In genomic region chr7:47968852-47969774, GRCh38 we compare ENCODE assay signal across 8 cellular contexts. TPM values are rescaled to one million over a fixed set of nuclear protein-coding genes. Genes with fewer than 3 reads are reported as not detected.
DNase-seq lines count a peak whose midpoint lies in the region; ATAC-seq and TF ChIP-seq lines count a peak whose summit lies in the region.

No MANE protein-coding gene starts in this region.

- H4K20me1 ChIP-seq in MM.1S (ENCODE audit: insufficient read depth, low read length): no peaks in the 10 kb centered on the region

- no peaks in the 10 kb centered on the region for H3K9me3 Mint-ChIP-seq in T-helper 2 cell treated with Interferon-gamma antibody and Interleukin-4, amounts not matched to agents 5 μg/mL and 100 μg/mL, for 36 hours
- H3K9me3 Mint-ChIP-seq in immature natural killer cell: no peaks in the 10 kb centered on the region

- 65 to 77% methylated on average over 5 of the region's 5 CpGs for WGBS in body of pancreas, 2 donors

- H3K27ac ChIP-seq in MM.1S (ENCODE audit: low read length): no peak overlapping the region
- H3K27ac ChIP-seq in body of pancreas: peak overlapping the region in 1 of 4 donors; percentile 5

- peaks cover 8% of the 10 kb centered on the region; the same call in 1 of the 2 replicates for H3K79me2 ChIP-seq in MM.1S (ENCODE audit: low read length)

- no peak for TF ChIP-seq POLR2A in body of pancreas (IDR thresholded peaks at IDR 0.05)

- no peaks in the 10 kb centered on the region for H3F3A ChIP-seq in MM.1S (ENCODE audit: insufficient read depth, low read length)

- intact Hi-C loops in body of pancreas (cut with DNase I): no loop called here

- H3K4me3 ChIP-seq in MM.1S (ENCODE audit: low read length) (no peak overlapping the region), body of pancreas (no peak overlapping the region)

- no peaks in the 10 kb centered on the region for H3K9me2 ChIP-seq in MM.1S (replicated peaks; ENCODE audit: insufficient read depth, low read length)

- H2AFZ ChIP-seq in MM.1S (ENCODE audit: low read length): no peak overlapping the region

- peak overlapping the region; percentile 10 for H3K27ac Mint-ChIP-seq in T-helper 2 cell treated with Interferon-gamma antibody and Interleukin-4, amounts not matched to agents 5 μg/mL and 100 μg/mL, for 36 hours
- H3K27ac Mint-ChIP-seq in immature natural killer cell: peak overlapping the region in 2 of 6 donors; percentile 33 to 72

- H3K36me3 ChIP-seq in MM.1S (replicated peaks; ENCODE audit: insufficient read depth, low read length) (peaks cover 3% of the 10 kb centered on the region), body of pancreas (replicated peaks in 1 of 2; ENCODE audit: insufficient read depth in 1 of 2, low read depth in 2 of 2) (peaks cover 0 to 31% of the 10 kb centered on the region in 2 donors)

- no peak overlapping the region for H3K4me2 ChIP-seq in MM.1S (ENCODE audit: low read depth, low read length)

- H3K27me3 Mint-ChIP-seq in T-helper 2 cell treated with Interferon-gamma antibody and Interleukin-4, amounts not matched to agents 5 μg/mL and 100 μg/mL, for 36 hours (ENCODE audit: low read depth): no peaks in the 10 kb centered on the region
- H3K27me3 Mint-ChIP-seq in immature natural killer cell (ENCODE audit: low read depth in 3 of 3): peaks cover 2% of the 10 kb centered on the region in 3 donors

- H3K36me3 Mint-ChIP-seq in T-helper 2 cell treated with Interferon-gamma antibody and Interleukin-4, amounts not matched to agents 5 μg/mL and 100 μg/mL, for 36 hours (ENCODE audit: low read depth): peaks cover 67% of the 10 kb centered on the region
- peaks cover 35 to 70% (median 41%) of the 10 kb centered on the region in 3 donors for H3K36me3 Mint-ChIP-seq in immature natural killer cell

- no peaks in the 10 kb centered on the region for H3K4me1 ChIP-seq in MM.1S (ENCODE audit: low read length)
- H3K4me1 ChIP-seq in body of pancreas: no peaks in the 10 kb centered on the region

- H3K9me3 ChIP-seq in MM.1S (replicated peaks; ENCODE audit: insufficient read depth, low read length): no peaks in the 10 kb centered on the region
- H3K9me3 ChIP-seq in body of pancreas: peaks cover 0 to 3% (median 0%) of the 10 kb centered on the region in 3 donors

- peak; percentile 65 for DNase-seq in GM03348 (ENCODE audit: low spot score)
- peak; percentile 84 for DNase-seq in H4 (ENCODE audit: low spot score)
- DNase-seq in MM.1S: peak; percentile 41
- peak; percentile 23 for DNase-seq in T-helper 2 cell treated with Interferon-gamma antibody and Interleukin-4, amounts not matched to agents 5 μg/mL and 100 μg/mL, for 36 hours (ENCODE audit: low spot score)
- peak; percentile 53 to 69 (median 55) for DNase-seq in body of pancreas
- peak in 2 of 3 donors; percentile 26 to 30 for DNase-seq in immature natural killer cell
- peak; percentile 63 to 70 for DNase-seq in stimulated activated CD4-positive, alpha-beta T cell treated with anti-CD3 and anti-CD28 coated beads, Interleukin-2, amount 100 ng/mL, for 24 hours
- DNase-seq in NK-92 (lab: John Stamatoyannopoulos, UW; ENCODE audit: unreplicated experiment): no peak

- no peaks in the 10 kb centered on the region for H3K27me3 ChIP-seq in MM.1S (replicated peaks; ENCODE audit: insufficient read depth, low read length)
- H3K27me3 ChIP-seq in body of pancreas: no peaks in the 10 kb centered on the region

- peak; percentile 62 for ATAC-seq in body of pancreas

- peaks cover 11% of the 10 kb centered on the region for H3K4me1 Mint-ChIP-seq in T-helper 2 cell treated with Interferon-gamma antibody and Interleukin-4, amounts not matched to agents 5 μg/mL and 100 μg/mL, for 36 hours (ENCODE audit: low read depth)
- peaks cover 18 to 52% of the 10 kb centered on the region in 2 donors for H3K4me1 Mint-ChIP-seq in immature natural killer cell

- H3K4me3 Mint-ChIP-seq in T-helper 2 cell treated with Interferon-gamma antibody and Interleukin-4, amounts not matched to agents 5 μg/mL and 100 μg/mL, for 36 hours: no peak overlapping the region
- H3K4me3 Mint-ChIP-seq in immature natural killer cell: no peak overlapping the region

- H3K9ac ChIP-seq in MM.1S (ENCODE audit: low read length): no peak overlapping the region

- TF ChIP-seq CTCF in MM.1S (IDR thresholded peaks at IDR 0.05; ENCODE audit: low read length) (peak; percentile 91), body of pancreas (IDR thresholded peaks at IDR 0.05) (peak; percentile 45 to 69 (median 59))

RNA-seq across cellular contexts. Expression of gene HUS1, which starts 10.3 kb away (rescaled TPM):
- total RNA-seq in H4 (2014; rRNA removed; shearing (Covaris generic)): 43.4 and 43.8 TPM in 2 replicates
- 10 to 100 TPM; 15.2 to 16.9 TPM for total RNA-seq in body of pancreas
- polyA plus RNA-seq in immature natural killer cell: 10 to 100 TPM; 34.8 to 44.8 (median 44.0) TPM

RNA-seq across cellular contexts. Expression of gene PKD1L1, which starts 20.8 kb away (rescaled TPM):
- 0.02 and 0.08 TPM in 2 replicates for total RNA-seq in H4 (2014; rRNA removed; shearing (Covaris generic))
- total RNA-seq in body of pancreas: 1 to 10 TPM in 1 of 2 donors, under 1 TPM in 1; 0.26 to 4.0 TPM
- under 1 TPM in 1 of 3 donors, not detected in 2; 0.03 TPM for polyA plus RNA-seq in immature natural killer cell

RNA-seq across cellular contexts. Expression of gene SUN3, which starts 59.8 kb away (rescaled TPM):
- total RNA-seq in H4 (2014; rRNA removed; shearing (Covaris generic)): 1.1 and 8.6 TPM in 2 replicates
- not detected for total RNA-seq in body of pancreas
- not detected for polyA plus RNA-seq in immature natural killer cell
